ENCODE assay signal across 8 cellular contexts in the genomic region with DNA sequence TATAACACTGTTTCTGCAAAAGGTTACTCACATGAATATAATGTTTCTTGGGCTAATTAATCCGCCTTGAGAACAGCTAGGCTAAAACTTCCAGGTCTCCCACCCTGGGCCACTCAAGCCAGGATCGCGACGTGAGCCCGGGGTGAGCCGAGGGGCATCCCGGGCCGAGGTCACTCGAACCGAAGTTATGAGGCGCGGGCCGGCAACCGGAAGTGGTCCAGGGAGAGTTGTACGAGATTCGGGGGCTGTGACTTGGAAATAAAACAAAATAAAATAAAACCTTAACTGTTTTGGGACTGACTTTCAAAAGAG. TPM values are rescaled to one million over a fixed set of nuclear protein-coding genes. Genes with fewer than 3 reads are reported as not detected.
DNase-seq lines count a peak whose midpoint lies in the region; ATAC-seq, FAIRE-seq and TF ChIP-seq lines count a peak whose summit lies in the region.

No MANE protein-coding gene starts in this region.

- CTCF ChIA-PET in A549 (lab: Yijun Ruan, JAX), result interaction anchor here (1.1 kb wide), 1 partner anchor 14 kb away, joined by 5 read pairs; no protein-coding TSS in a partner anchor

- peaks cover 0 to 9% of the 10 kb centered on the region in 2 donors for H3K36me3 ChIP-seq in adrenal gland (replicated peaks in 1 of 2)
- H3K36me3 ChIP-seq in thymus (ENCODE audit: control insufficient read depth, insufficient read depth), result no peaks in the 10 kb centered on the region

- H3K4me2 ChIP-seq in A549, result peak overlapping the region; percentile 86

- peaks cover 47% of the 10 kb centered on the region for H3K4me1 ChIP-seq in A549
- peaks cover 0 to 10% of the 10 kb centered on the region in 2 donors for H3K4me1 ChIP-seq in adrenal gland (replicated peaks in 1 of 2)
- H3K4me1 ChIP-seq in thymus (ENCODE audit: control insufficient read depth, insufficient read depth, low read length), result no peaks in the 10 kb centered on the region

- no peaks in the 10 kb centered on the region for H3K27me3 ChIP-seq in adrenal gland
- H3K27me3 ChIP-seq in thymus (ENCODE audit: control insufficient read depth, insufficient read depth), result no peaks in the 10 kb centered on the region

- TF ChIP-seq RAD21 in A549 (conservative IDR thresholded peaks at IDR 0.05 in 1 of 2, IDR thresholded peaks at IDR 0.05 in 1 of 2), result no peak

- no peak for TF ChIP-seq EP300 in A549 (IDR thresholded peaks at IDR 0.05)

- peak in 1 of 2 experiments; percentile 20 for DNase-seq in A549 (ENCODE audit: low read depth in 1 of 2, low spot score in 1 of 2)
- no peak for DNase-seq in adrenal gland
- no peak for DNase-seq in left colon
- no peak for DNase-seq in DMS79 (lab: John Stamatoyannopoulos, UW)
- no peak for DNase-seq in HT-29 (ENCODE audit: low spot score)

- POLR2A ChIA-PET in A549 (lab: Yijun Ruan, JAX), result interaction anchor here (0.9 kb wide), 1 partner anchor 44 kb away, joined by 4 read pairs; the partner anchor contains the start of gene FUNDC2

- H3K9me3 ChIP-seq in A549, result no peaks in the 10 kb centered on the region
- H3K9me3 ChIP-seq in adrenal gland (replicated peaks in 1 of 3), result no peaks in the 10 kb centered on the region
- H3K9me3 ChIP-seq in thymus (ENCODE audit: control insufficient read depth), result no peaks in the 10 kb centered on the region

- TF ChIP-seq CTCF in A549 (IDR thresholded peaks at IDR 0.05) (no peak), adrenal gland (IDR thresholded peaks at IDR 0.05) (no peak)

- TF ChIP-seq POLR2A in A549 (IDR thresholded peaks at IDR 0.05; ENCODE audit: low read length) (no peak), adrenal gland (IDR thresholded peaks at IDR 0.05) (no peak)

- H3K4me3 ChIP-seq in A549 (peak overlapping the region; percentile 84), adrenal gland (peak overlapping the region in 2 of 4 donors; percentile 36 to 59), thymus (ENCODE audit: low read length) (peak overlapping the region; percentile 57)

- no peak for FAIRE-seq in A549 (lab: Jason Lieb, UNC)

- intact Hi-C loops in adrenal gland (cut with DNase I), result no loop called here
- intact Hi-C loops in left colon (cut with DNase I, micrococcal nuclease), result no loop called here

- peak overlapping the region; percentile 93 to 98 for H3K27ac ChIP-seq in A549
- peak overlapping the region; percentile 21 to 86 (median 71) for H3K27ac ChIP-seq in adrenal gland
- H3K27ac ChIP-seq in thymus (ENCODE audit: low read depth), result peak overlapping the region; percentile 46

- ATAC-seq in A549, result peak; percentile 51 to 54
- ATAC-seq in GM19372 (IDR thresholded peaks at IDR 0.05; ENCODE audit: low read depth, unreplicated experiment), result peak; percentile 8
- ATAC-seq in HG03432 (IDR thresholded peaks at IDR 0.05; ENCODE audit: unreplicated experiment), result peak; percentile 26
- peak; percentile 15 for ATAC-seq in left colon

- WGBS in A549 (ENCODE audit: missing lambda C conversion rate), result 2% methylated on average over 16 of the region's 16 CpGs
- 0 to 45% (median 14%) methylated on average over 7 to 16 of the region's 16 CpGs for WGBS in adrenal gland, 4 donors
- WGBS in thymus, result under 1% methylated on average over 16 of the region's 16 CpGs

TF ChIP-seq in A549, 52 proteins besides CTCF, POLR2A, EP300 and RAD21:
- TF ChIP-seq PHF8 (IDR thresholded peaks at IDR 0.05; ENCODE audit: borderline replicate concordance, low read depth) (peak; percentile 88), HDAC2 (IDR thresholded peaks at IDR 0.05) (no peak)

RNA-seq across cellular contexts. Expression of gene CMC4, which starts 0.3 kb away (rescaled TPM):
- polyA plus RNA-seq in A549 (2011; rRNA removed) (16.7 and 16.9 TPM in 2 replicates), A549 (2017; fragmentation: RNase III; extraction: RNeasy Plus Mini Kit Qiagen cat#74134 plus additional on column Dnase treatment) (12.8 to 15.1 TPM (median 14.4 TPM) in 3 replicates), adrenal gland (10 to 100 TPM in 2 of 3 donors, 1 to 10 TPM in 1; 5.0 to 20.3 (median 17.5) TPM), thymus (26.3 TPM)
- polyA plus RNA-seq in A549 (2012; cell fraction: cytosol; rRNA removed), result 9.3 and 10.8 TPM in 2 replicates
- 3.9 and 6.1 TPM in 2 replicates for polyA plus RNA-seq in A549 (2012; cell fraction: nucleus; rRNA removed)
- 2.7 and 3.2 TPM in 2 replicates for polyA minus RNA-seq in A549 (2011; rRNA and poly(A)+ RNA removed)
- total RNA-seq in adrenal gland (10 to 100 TPM in 4 of 8 donors, 1 to 10 TPM in 4; 5.9 to 32.5 (median 14.3) TPM), left colon (1 to 10 TPM; 3.5 to 4.0 TPM)
- 5.3 and 11.0 TPM in 2 replicates for total RNA-seq in HT-29 (2014; rRNA removed; shearing (Covaris generic))

RNA-seq across cellular contexts. Expression of gene MTCP1, which starts 0.3 kb away (rescaled TPM):
- polyA plus RNA-seq in A549 (2011; rRNA removed) (31.9 and 38.0 TPM in 2 replicates), A549 (2017; fragmentation: RNase III; extraction: RNeasy Plus Mini Kit Qiagen cat#74134 plus additional on column Dnase treatment) (12.2 to 13.9 TPM (median 12.3 TPM) in 3 replicates), adrenal gland (100 to 1,000 TPM in 2 of 3 donors, 10 to 100 TPM in 1; 16.5 to 218 (median 119) TPM), thymus (50.8 TPM)
- 3.5 and 4.3 TPM in 2 replicates for polyA plus RNA-seq in A549 (2012; cell fraction: cytosol; rRNA removed)
- 5.7 and 5.8 TPM in 2 replicates for polyA plus RNA-seq in A549 (2012; cell fraction: nucleus; rRNA removed)
- polyA minus RNA-seq in A549 (2011; rRNA and poly(A)+ RNA removed), result 6.1 and 7.2 TPM in 2 replicates
- total RNA-seq in adrenal gland (10 to 100 TPM in 4 of 8 donors, 1 to 10 TPM in 3, not detected in 1; 1.2 to 26.2 (median 15.4) TPM), left colon (10 to 100 TPM; 11.9 to 13.9 TPM)
- 2.7 and 8.0 TPM in 2 replicates for total RNA-seq in HT-29 (2014; rRNA removed; shearing (Covaris generic))

RNA-seq across cellular contexts. Expression of gene BRCC3, which starts 0.7 kb away (rescaled TPM):
- 37.3 and 42.0 TPM in 2 replicates for polyA plus RNA-seq in A549 (2011; rRNA removed)
- 20.7 and 23.5 TPM in 2 replicates for polyA plus RNA-seq in A549 (2012; cell fraction: cytosol; rRNA removed)
- polyA plus RNA-seq in A549 (2012; cell fraction: nucleus; rRNA removed), result 6.3 and 9.1 TPM in 2 replicates
- 42.9 to 44.1 TPM (median 43.3 TPM) in 3 replicates for polyA plus RNA-seq in A549 (2017; fragmentation: RNase III; extraction: RNeasy Plus Mini Kit Qiagen cat#74134 plus additional on column Dnase treatment)
- 23.3 and 26.3 TPM in 2 replicates for polyA minus RNA-seq in A549 (2011; rRNA and poly(A)+ RNA removed)
- total RNA-seq in adrenal gland, result 10 to 100 TPM; 10.6 to 26.7 (median 21.2) TPM
- 10 to 100 TPM in 1 of 3 donors, 1 to 10 TPM in 2; 7.8 to 43.0 (median 9.7) TPM for polyA plus RNA-seq in adrenal gland
- 10 to 100 TPM; 37.9 to 42.0 TPM for total RNA-seq in left colon
- 13.5 TPM for polyA plus RNA-seq in thymus
- total RNA-seq in HT-29 (2014; rRNA removed; shearing (Covaris generic)), result 12.0 and 20.4 TPM in 2 replicates

RNA-seq across cellular contexts. Expression of gene FUNDC2, which starts 44.0 kb away (rescaled TPM):
- polyA plus RNA-seq in A549 (2011; rRNA removed) (159 and 190 TPM in 2 replicates), A549 (2017; fragmentation: RNase III; extraction: RNeasy Plus Mini Kit Qiagen cat#74134 plus additional on column Dnase treatment) (63.5 to 73.0 TPM (median 66.5 TPM) in 3 replicates), adrenal gland (100 to 1,000 TPM in 1 of 3 donors, 10 to 100 TPM in 2; 71.5 to 210 (median 84.0) TPM), thymus (107 TPM)
- 69.8 and 74.5 TPM in 2 replicates for polyA plus RNA-seq in A549 (2012; cell fraction: cytosol; rRNA removed)
- 17.1 and 30.8 TPM in 2 replicates for polyA plus RNA-seq in A549 (2012; cell fraction: nucleus; rRNA removed)
- 41.3 and 45.5 TPM in 2 replicates for polyA minus RNA-seq in A549 (2011; rRNA and poly(A)+ RNA removed)
- total RNA-seq in adrenal gland (100 to 1,000 TPM in 5 of 8 donors, 10 to 100 TPM in 3; 72.0 to 188 (median 113) TPM), left colon (10 to 100 TPM; 41.1 to 53.9 TPM)
- total RNA-seq in HT-29 (2014; rRNA removed; shearing (Covaris generic)), result 49.8 and 69.5 TPM in 2 replicates

RNA-seq across cellular contexts. Expression of gene F8, which starts 48.1 kb away (rescaled TPM):
- 6.4 and 6.9 TPM in 2 replicates for polyA plus RNA-seq in A549 (2011; rRNA removed)
- 1.4 and 1.7 TPM in 2 replicates for polyA plus RNA-seq in A549 (2012; cell fraction: cytosol; rRNA removed)
- polyA plus RNA-seq in A549 (2012; cell fraction: nucleus; rRNA removed), result 0.62 and 0.71 TPM in 2 replicates
- 4.3 to 6.1 TPM (median 4.7 TPM) in 3 replicates for polyA plus RNA-seq in A549 (2017; fragmentation: RNase III; extraction: RNeasy Plus Mini Kit Qiagen cat#74134 plus additional on column Dnase treatment)
- polyA minus RNA-seq in A549 (2011; rRNA and poly(A)+ RNA removed), result 2.9 and 4.5 TPM in 2 replicates
- 10 to 100 TPM; 31.3 to 78.1 (median 41.4) TPM for total RNA-seq in adrenal gland
- polyA plus RNA-seq in adrenal gland, result 10 to 100 TPM; 13.4 to 24.8 (median 15.7) TPM
- total RNA-seq in left colon, result 1 to 10 TPM; 2.1 to 4.5 TPM
- polyA plus RNA-seq in thymus, result 10.7 TPM
- total RNA-seq in HT-29 (2014; rRNA removed; shearing (Covaris generic)), result 0.03 and 0.41 TPM in 2 replicates
